Comparison of ENCODE assay signal across 2 cellular contexts in the genomic region with DNA sequence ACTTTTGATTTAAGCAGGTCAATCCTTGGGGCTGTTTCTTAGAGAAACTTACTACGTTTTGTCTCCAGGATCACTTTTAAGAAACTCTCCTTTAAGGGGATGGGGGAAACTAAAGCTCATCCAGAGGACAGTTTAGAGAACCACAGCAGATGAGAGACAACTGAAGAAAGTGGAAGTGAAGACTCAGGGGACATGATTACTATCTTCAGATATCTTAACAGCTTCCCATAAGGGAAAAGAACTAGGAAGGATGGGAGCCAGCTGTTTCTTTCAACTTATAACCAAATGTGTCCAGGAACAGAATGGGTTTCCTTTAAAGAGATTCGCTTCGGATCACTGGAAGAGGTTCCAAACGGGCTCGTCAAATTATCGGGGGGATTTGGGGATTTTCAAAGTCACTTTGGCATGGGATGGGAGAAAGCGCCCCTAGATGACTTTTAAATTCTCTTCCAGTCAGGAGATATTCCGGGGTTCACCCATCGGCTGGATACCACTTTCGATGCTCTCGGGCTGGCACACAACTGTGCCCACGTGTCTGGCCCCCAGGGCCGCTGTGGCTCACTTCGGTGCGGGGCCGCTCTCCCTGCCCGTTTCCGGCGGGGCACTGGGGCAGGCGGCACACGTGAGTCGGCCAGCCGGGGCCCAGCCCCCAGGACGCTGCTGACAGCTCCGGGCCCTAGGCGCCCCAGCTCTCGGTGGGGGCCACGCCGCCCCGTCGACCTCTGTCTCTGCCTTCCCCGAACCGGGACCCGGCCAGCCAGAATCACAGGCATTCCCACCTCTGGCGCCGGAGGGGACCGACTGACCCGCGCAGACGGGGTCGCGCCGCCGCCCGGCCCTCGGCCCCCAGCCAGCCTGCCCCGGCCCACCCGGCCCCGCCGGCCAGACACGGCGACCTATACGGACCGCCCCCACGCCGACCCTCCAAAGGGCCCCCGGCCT.
TF ChIP-seq lines count a peak whose summit lies in the region.

No MANE protein-coding gene starts in this region.

TF ChIP-seq in GM12891, 5 proteins besides CTCF, POLR2A, EP300 and RAD21:
- TF ChIP-seq POU2F2 (IDR thresholded peaks at IDR 0.05; ENCODE audit: low read depth, low read length) (no peak), SPI1 (IDR thresholded peaks at IDR 0.05; ENCODE audit: low read depth, low read length) (peak; percentile 51; the same call in 1 of the 2 replicates)

TF ChIP-seq in H1, 55 proteins besides CTCF, POLR2A, EP300 and RAD21:
- 0 out of 2 replicates have a peak, but pooled peaks have one; percentile 18 for TF ChIP-seq PHF8 (conservative IDR thresholded peaks at IDR 0.05; ENCODE audit: low read depth, low read length)
- no peak for TF ChIP-seq CTBP2 (IDR thresholded peaks at IDR 0.05; ENCODE audit: borderline replicate concordance, insufficient read depth, insufficient read length, low read length)
- peak; percentile 85 for TF ChIP-seq KDM4A (IDR thresholded peaks at IDR 0.05; ENCODE audit: low read depth, low read length, severe bottlenecking)
- TF ChIP-seq BCL11A (IDR thresholded peaks at IDR 0.05; ENCODE audit: low read depth in 2 of 2, low read length in 2 of 2): no peak
- TF ChIP-seq GABPA (IDR thresholded peaks at IDR 0.05; ENCODE audit: borderline replicate concordance, insufficient read depth, low read length): no peak
- TF ChIP-seq SIN3A (conservative IDR thresholded peaks at IDR 0.05 in 1 of 2, IDR thresholded peaks at IDR 0.05 in 1 of 2; ENCODE audit: low read depth in 1 of 2, low read length in 2 of 2): peak; percentile 12 to 48; a peak in 2 of 4 replicates
- TF ChIP-seq MAX (IDR thresholded peaks at IDR 0.05): peak; percentile 94
- peak; percentile 70 for TF ChIP-seq ASH2L (IDR thresholded peaks at IDR 0.05; ENCODE audit: low read length)
- TF ChIP-seq, protein P1, sequence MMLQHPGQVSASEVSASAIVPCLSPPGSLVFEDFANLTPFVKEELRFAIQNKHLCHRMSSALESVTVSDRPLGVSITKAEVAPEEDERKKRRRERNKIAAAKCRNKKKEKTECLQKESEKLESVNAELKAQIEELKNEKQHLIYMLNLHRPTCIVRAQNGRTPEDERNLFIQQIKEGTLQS (IDR thresholded peaks at IDR 0.05; ENCODE audit: insufficient read depth, low read depth, low read length): no peak
- TF ChIP-seq SP2 (IDR thresholded peaks at IDR 0.05; ENCODE audit: low read length): no peak
- peak; percentile 60 for TF ChIP-seq RBBP5 (IDR thresholded peaks at IDR 0.05; ENCODE audit: borderline replicate concordance, low read depth, low read length)
- peak; percentile 82 for TF ChIP-seq E2F6 (IDR thresholded peaks at IDR 0.05)
- peak; percentile 26; the same call in 1 of the 2 replicates for TF ChIP-seq USF2 (IDR thresholded peaks at IDR 0.05; ENCODE audit: low read length)
